ENCODE assay signal across 1 cellular context in genomic region chr4:72031868-72032619, GRCh38.
TF ChIP-seq lines count a peak whose summit lies in the region.

NPFFR2 (plus strand) TSS chr4:72032000; CDS start chr4:72128592, 96,592 bp downstream.

TF ChIP-seq in HEK293, 187 proteins besides CTCF, POLR2A, EP300 and RAD21 (continued from another document):
- TF ChIP-seq ATF2 (tag by site-specific recombination; IDR thresholded peaks at IDR 0.05; ENCODE audit: low read depth) = no peak
